Comparison of ENCODE assay signal across 8 cellular contexts in genomic region chr10:13099666-13100348, GRCh38. TPM values are rescaled to one million over a fixed set of nuclear protein-coding genes. Genes with fewer than 3 reads are reported as not detected.
DNase-seq lines count a peak whose midpoint lies in the region; ATAC-seq and TF ChIP-seq lines count a peak whose summit lies in the region.

OPTN (plus strand) TSS chr10:13100163; CDS start chr10:13109123, 8,960 bp downstream.

- intact Hi-C loops in heart right ventricle (cut with DNase I): loop anchor here in 2 of 10 donors (10.0 kb wide), 2 partner anchors 385 to 835 kb away; no protein-coding TSS in a partner anchor
- intact Hi-C loops in upper lobe of right lung (cut with DNase I): no loop called here

- peak within 1 kb of the TSS; percentile 85 for H3K27ac Mint-ChIP-seq in progenitor cell of endocrine pancreas

- H3K4me3 Mint-ChIP-seq in progenitor cell of endocrine pancreas (ENCODE audit: low read depth): peak within 1 kb of the TSS; percentile 82

- H3K27ac ChIP-seq in adipose tissue (ENCODE audit: low read depth, low read length): peak within 1 kb of the TSS; percentile 44
- peak within 1 kb of the TSS; percentile 87 to 99 (median 97) for H3K27ac ChIP-seq in heart right ventricle
- H3K27ac ChIP-seq in upper lobe of right lung: peak within 1 kb of the TSS; percentile 87

- no peaks in the 10 kb centered on the region for H3K9me3 ChIP-seq in heart right ventricle
- no peaks in the 10 kb centered on the region for H3K9me3 ChIP-seq in upper lobe of right lung

- H3K27me3 ChIP-seq in heart right ventricle (no peaks in the 10 kb centered on the region), upper lobe of right lung (no peaks in the 10 kb centered on the region)

- peak; percentile 89 to 95 (median 93) for ATAC-seq in heart right ventricle
- ATAC-seq in upper lobe of right lung: peak; percentile 92

- WGBS in adipose tissue, 3 donors: 0% methylated on average over 38 to 54 of the region's 54 CpGs
- WGBS in heart right ventricle, 2 donors: 0% methylated on average over 52 to 54 of the region's 54 CpGs

- H3K4me1 Mint-ChIP-seq in progenitor cell of endocrine pancreas (ENCODE audit: low read depth): peaks cover 7% of the 10 kb centered on the region

- H3K4me3 ChIP-seq in heart right ventricle (peak within 1 kb of the TSS; percentile 83 to 99 (median 96)), upper lobe of right lung (peak within 1 kb of the TSS; percentile 87)

- H3K36me3 Mint-ChIP-seq in progenitor cell of endocrine pancreas (ENCODE audit: insufficient read depth): no peaks in the 10 kb centered on the region

- peak; percentile 38 to 85 (median 67) for TF ChIP-seq CTCF in heart right ventricle (IDR thresholded peaks at IDR 0.05)
- TF ChIP-seq CTCF in progenitor cell of endocrine pancreas (IDR thresholded peaks at IDR 0.05; ENCODE audit: unreplicated experiment): peak; percentile 65
- TF ChIP-seq CTCF in upper lobe of right lung (IDR thresholded peaks at IDR 0.05): peak; percentile 61

- H3K36me3 ChIP-seq in heart right ventricle (peaks cover 0 to 5% (median 0%) of the 10 kb centered on the region in 9 donors), upper lobe of right lung (no peaks in the 10 kb centered on the region)

- peaks cover 2 to 43% (median 39%) of the 10 kb centered on the region in 9 donors for H3K4me1 ChIP-seq in heart right ventricle
- H3K4me1 ChIP-seq in upper lobe of right lung: peaks cover 8% of the 10 kb centered on the region

- H3K9me3 Mint-ChIP-seq in progenitor cell of endocrine pancreas (ENCODE audit: low read depth): no peaks in the 10 kb centered on the region

- H3K27me3 Mint-ChIP-seq in progenitor cell of endocrine pancreas: peaks cover 35% of the 10 kb centered on the region

- DNase-seq in GM04504 (ENCODE audit: low read depth): peak; percentile 59
- DNase-seq in GOT3 (lab: John Stamatoyannopoulos, UW): peak; percentile 38
- peak; percentile 82 for DNase-seq in LoVo (ENCODE audit: low spot score)
- peak; percentile 74 for DNase-seq in T follicular helper cell (ENCODE audit: low read depth)
- peak; percentile 80 to 84 for DNase-seq in heart right ventricle
- peak; percentile 49 for DNase-seq in progenitor cell of endocrine pancreas (ENCODE audit: low spot score, unreplicated experiment)
- peak; percentile 86 for DNase-seq in upper lobe of right lung

RNA-seq across cellular contexts. Expression of gene OPTN, which starts in this region (rescaled TPM):
- polyA plus RNA-seq in adipose tissue (100 to 1,000 TPM in 1 of 3 donors, 10 to 100 TPM in 2; 25.3 to 110 (median 99.8) TPM), heart right ventricle (10 to 100 TPM; 59.0 to 95.5 TPM)
- total RNA-seq in heart right ventricle (100 to 1,000 TPM; 111 to 218 (median 133) TPM), progenitor cell of endocrine pancreas (6.2 and 6.8 TPM in 2 replicates), upper lobe of right lung (61.5 TPM)

Comparison
In these comparisons a context has a peak if more than half of its experiments do, and no peak if none do; other contexts are left out.
1. Peak in every context shown above with its lines: DNase-seq, ATAC-seq, H3K4me3 ChIP-seq and H3K27ac ChIP-seq.
2. H3K27ac ChIP-seq: peak in every context shown above with its lines; median percentile 97 in heart right ventricle; 87 in upper lobe of right lung; 44 in adipose tissue.